33 cellular contexts compared by ENCODE assay signal in the genomic region with DNA sequence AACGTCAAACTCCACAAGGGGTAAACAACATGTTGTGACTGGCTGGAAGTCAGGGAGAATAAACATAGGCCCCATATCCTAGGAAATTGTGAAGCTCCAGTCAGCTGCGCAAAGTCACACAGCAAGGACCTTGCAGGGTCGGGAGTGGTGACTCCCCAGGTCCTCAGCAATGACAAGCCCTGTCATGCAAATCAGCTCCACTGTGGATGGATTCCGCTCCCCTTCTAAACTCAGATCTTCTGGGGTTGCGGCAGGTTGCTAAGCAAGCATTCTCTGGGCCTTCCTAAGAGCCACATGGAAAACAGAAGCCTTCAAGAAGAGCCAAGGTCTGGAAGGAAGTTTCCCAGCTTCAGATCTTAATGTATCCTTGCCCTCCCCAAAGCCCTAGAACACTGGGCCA. TPM values are rescaled to one million over a fixed set of nuclear protein-coding genes. Genes with fewer than 3 reads are reported as not detected.
"Had no signal": no experiment of that assay in that cellular context is flagged by ENCODE, and none has a peak within 500 bp of the region (broad histone marks: within the 10 kb centered on the region; RNA-seq: fewer than 3 reads in every experiment).

No MANE protein-coding gene starts in this region.

- H3K27ac ChIP-seq: heart right ventricle, hepatocyte, left ventricle myocardium inferior, ovary, right atrium auricular region, right lobe of liver, stomach, suprapubic skin, tibial nerve, uterus had no signal

- H3K9me3 Mint-ChIP-seq: mesothelial cell of epicardium; naive B cell; natural killer cell; nephron progenitor cell; stimulated activated naive B cell treated with anti-CD40 and anti-IgM and Interleukin-4, amounts not matched to agents 10 μg/mL and 1 μg/mL and 100 μg/mL, for 72 hours; type B pancreatic cell had no signal

- DNase-seq: heart right ventricle; islet precursor cell; left ventricle myocardium inferior; mesendoderm; naive B cell; natural killer cell; nephron progenitor cell; nucleus accumbens; ovary; right lobe of liver; stimulated activated CD4-positive, alpha-beta T cell treated with anti-CD3 and anti-CD28 coated beads, Interleukin-12 subunit alpha, Interleukin-12 subunit beta, amount 100 ng/mL, for 4 hours; stimulated activated CD4-positive, alpha-beta T cell treated with anti-CD3 and anti-CD28 coated beads, Interleukin-15, amount 100 ng/mL, for 24 hours; stimulated activated CD4-positive, alpha-beta T cell treated with anti-CD3 and anti-CD28 coated beads, Interleukin-2, amount 100 ng/mL, for 24 hours; stimulated activated CD4-positive, alpha-beta T cell treated with anti-CD3 and anti-CD28 coated beads, Interleukin-4, amount 100 ng/mL, for 1 hour; stimulated activated naive B cell treated with anti-CD40 and anti-IgM and Interleukin-4, amounts not matched to agents 10 μg/mL and 1 μg/mL and 100 μg/mL, for 72 hours; stimulated activated naive CD8-positive, alpha-beta T cell treated with anti-CD3 and anti-CD28 coated beads, Interleukin-15, Interleukin-2, amounts not matched to agents 100 U/mL and 50 U/mL, for 24 hours; stomach; uterus had no signal

- H3K9me3 ChIP-seq: heart right ventricle, left ventricle myocardium inferior, ovary, right atrium auricular region, right lobe of liver, stomach, suprapubic skin, tibial nerve, uterus had no signal

- H3K27me3 Mint-ChIP-seq: progenitor cell of endocrine pancreas, type B pancreatic cell had no signal

- H3K27ac Mint-ChIP-seq: mesothelial cell of epicardium; naive B cell; natural killer cell; nephron progenitor cell; progenitor cell of endocrine pancreas; stimulated activated naive B cell treated with anti-CD40 and anti-IgM and Interleukin-4, amounts not matched to agents 10 μg/mL and 1 μg/mL and 100 μg/mL, for 72 hours; type B pancreatic cell had no signal

- H3K4me3 Mint-ChIP-seq: mesothelial cell of epicardium; natural killer cell; nephron progenitor cell; stimulated activated naive B cell treated with anti-CD40 and anti-IgM and Interleukin-4, amounts not matched to agents 10 μg/mL and 1 μg/mL and 100 μg/mL, for 72 hours; type B pancreatic cell had no signal

- H3K79me2 ChIP-seq: hepatocyte had no signal

- ATAC-seq: heart right ventricle; natural killer cell; right lobe of liver; stimulated activated naive B cell treated with anti-CD40 and anti-IgM and Interleukin-4, amounts not matched to agents 10 μg/mL and 1 μg/mL and 100 μg/mL, for 72 hours; stimulated activated naive CD8-positive, alpha-beta T cell treated with anti-CD3 and anti-CD28 coated beads, Interleukin-15, Interleukin-2, amounts not matched to agents 100 U/mL and 50 U/mL, for 24 hours had no signal

- H3K4me2 ChIP-seq: hepatocyte had no signal

- H3K36me3 Mint-ChIP-seq: mesothelial cell of epicardium; naive B cell; natural killer cell; stimulated activated naive B cell treated with anti-CD40 and anti-IgM and Interleukin-4, amounts not matched to agents 10 μg/mL and 1 μg/mL and 100 μg/mL, for 72 hours; type B pancreatic cell had no signal

- H2AFZ ChIP-seq: hepatocyte had no signal

- H3K4me3 ChIP-seq: heart right ventricle, hepatocyte, left ventricle myocardium inferior, lung, ovary, right atrium auricular region, right lobe of liver, stomach, suprapubic skin, tibial nerve, uterus had no signal

- H3K4me1 Mint-ChIP-seq: mesothelial cell of epicardium; naive B cell; natural killer cell; nephron progenitor cell; stimulated activated naive B cell treated with anti-CD40 and anti-IgM and Interleukin-4, amounts not matched to agents 10 μg/mL and 1 μg/mL and 100 μg/mL, for 72 hours had no signal

- H3K4me1 ChIP-seq: right lobe of liver, uterus had no signal

- H3K27me3 ChIP-seq: heart right ventricle, hepatocyte, ovary, right atrium auricular region, right lobe of liver, stomach, suprapubic skin, tibial nerve, uterus had no signal

- H3K36me3 ChIP-seq: heart right ventricle, left ventricle myocardium inferior, ovary, right atrium auricular region, right lobe of liver, stomach, suprapubic skin, tibial nerve, uterus had no signal

RNA-seq across cellular contexts. Expression of a gene that starts 37.6 kb away (rescaled TPM):
- total RNA-seq: heart right ventricle, hepatocyte, kidney epithelial cell, left ventricle myocardium inferior, lower leg skin, lung, mesothelial cell of epicardium, mononuclear cell, natural killer cell, ovary, progenitor cell of endocrine pancreas, pulmonary artery endothelial cell, renal cortical epithelial cell, right atrium auricular region, right lobe of liver, skeletal muscle tissue, stomach, suprapubic skin, tibial nerve, ureter, uterus had no signal
- polyA plus RNA-seq: heart right ventricle, hepatocyte, lung, ovary, stomach had no signal
